In the genomic region with DNA sequence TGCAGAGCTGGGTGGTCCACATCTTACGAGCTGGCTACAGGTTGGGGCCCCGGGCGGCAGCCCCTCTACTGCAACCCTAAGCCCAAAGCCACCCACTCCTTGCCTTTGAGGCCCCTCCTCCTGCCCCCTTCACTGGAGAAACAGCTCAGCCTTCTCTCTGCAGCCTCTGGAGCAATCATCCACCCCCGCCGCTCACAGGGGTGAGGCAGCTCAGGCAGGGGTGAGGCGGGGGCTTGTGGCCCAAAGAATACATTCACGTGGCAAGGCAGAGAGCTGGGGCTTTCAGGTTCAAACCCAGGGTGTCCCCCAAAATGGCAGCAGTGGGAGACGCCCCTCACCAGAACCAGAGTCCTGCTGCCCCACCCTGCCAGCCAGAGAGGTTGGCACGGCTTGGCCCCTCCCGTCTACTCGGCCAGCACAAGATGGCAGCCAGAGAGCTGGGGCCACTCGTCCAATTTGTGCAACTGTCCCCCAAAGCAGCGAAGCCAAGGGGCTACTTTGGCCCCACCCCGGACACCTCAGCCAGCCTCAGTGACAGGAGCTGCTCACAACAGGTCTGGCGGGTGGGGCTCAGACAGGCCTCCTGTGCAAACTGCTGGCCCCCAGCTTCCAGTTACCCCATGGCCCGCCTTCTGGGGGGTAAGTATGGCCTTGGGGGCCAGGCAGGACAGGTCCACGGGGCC, we compare ENCODE assay signal across 1 cellular context.
TF ChIP-seq lines count a peak whose summit lies in the region.

No MANE protein-coding gene starts in this region.

TF ChIP-seq in HEK293, 187 proteins besides CTCF, POLR2A, EP300 and RAD21 (continued from another document):
- TF ChIP-seq, protein P1, sequence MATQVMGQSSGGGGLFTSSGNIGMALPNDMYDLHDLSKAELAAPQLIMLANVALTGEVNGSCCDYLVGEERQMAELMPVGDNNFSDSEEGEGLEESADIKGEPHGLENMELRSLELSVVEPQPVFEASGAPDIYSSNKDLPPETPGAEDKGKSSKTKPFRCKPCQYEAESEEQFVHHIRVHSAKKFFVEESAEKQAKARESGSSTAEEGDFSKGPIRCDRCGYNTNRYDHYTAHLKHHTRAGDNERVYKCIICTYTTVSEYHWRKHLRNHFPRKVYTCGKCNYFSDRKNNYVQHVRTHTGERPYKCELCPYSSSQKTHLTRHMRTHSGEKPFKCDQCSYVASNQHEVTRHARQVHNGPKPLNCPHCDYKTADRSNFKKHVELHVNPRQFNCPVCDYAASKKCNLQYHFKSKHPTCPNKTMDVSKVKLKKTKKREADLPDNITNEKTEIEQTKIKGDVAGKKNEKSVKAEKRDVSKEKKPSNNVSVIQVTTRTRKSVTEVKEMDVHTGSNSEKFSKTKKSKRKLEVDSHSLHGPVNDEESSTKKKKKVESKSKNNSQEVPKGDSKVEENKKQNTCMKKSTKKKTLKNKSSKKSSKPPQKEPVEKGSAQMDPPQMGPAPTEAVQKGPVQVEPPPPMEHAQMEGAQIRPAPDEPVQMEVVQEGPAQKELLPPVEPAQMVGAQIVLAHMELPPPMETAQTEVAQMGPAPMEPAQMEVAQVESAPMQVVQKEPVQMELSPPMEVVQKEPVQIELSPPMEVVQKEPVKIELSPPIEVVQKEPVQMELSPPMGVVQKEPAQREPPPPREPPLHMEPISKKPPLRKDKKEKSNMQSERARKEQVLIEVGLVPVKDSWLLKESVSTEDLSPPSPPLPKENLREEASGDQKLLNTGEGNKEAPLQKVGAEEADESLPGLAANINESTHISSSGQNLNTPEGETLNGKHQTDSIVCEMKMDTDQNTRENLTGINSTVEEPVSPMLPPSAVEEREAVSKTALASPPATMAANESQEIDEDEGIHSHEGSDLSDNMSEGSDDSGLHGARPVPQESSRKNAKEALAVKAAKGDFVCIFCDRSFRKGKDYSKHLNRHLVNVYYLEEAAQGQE (tag by site-specific recombination; IDR thresholded peaks at IDR 0.05), result no peak
- no peak for TF ChIP-seq HOXC10 (CRISPR knock-in tag; IDR thresholded peaks at IDR 0.05)
- TF ChIP-seq KLF17 (tag by site-specific recombination; IDR thresholded peaks at IDR 0.05), result peak; percentile 18; the same call in 1 of the 2 replicates
- TF ChIP-seq KLF16 (tag by site-specific recombination; IDR thresholded peaks at IDR 0.05), result no peak
- TF ChIP-seq ZXDB (tag by site-specific recombination; IDR thresholded peaks at IDR 0.05), result no peak
- TF ChIP-seq ZBTB17 (tag by site-specific recombination; IDR thresholded peaks at IDR 0.05), result 0 out of 2 replicates have a peak, but pooled peaks have one; percentile 30
- TF ChIP-seq BCL11A (tag by site-specific recombination; IDR thresholded peaks at IDR 0.05; ENCODE audit: low read depth), result no peak
- TF ChIP-seq ZNF843 (tag by site-specific recombination; IDR thresholded peaks at IDR 0.05), result no peak
- TF ChIP-seq, protein P2, sequence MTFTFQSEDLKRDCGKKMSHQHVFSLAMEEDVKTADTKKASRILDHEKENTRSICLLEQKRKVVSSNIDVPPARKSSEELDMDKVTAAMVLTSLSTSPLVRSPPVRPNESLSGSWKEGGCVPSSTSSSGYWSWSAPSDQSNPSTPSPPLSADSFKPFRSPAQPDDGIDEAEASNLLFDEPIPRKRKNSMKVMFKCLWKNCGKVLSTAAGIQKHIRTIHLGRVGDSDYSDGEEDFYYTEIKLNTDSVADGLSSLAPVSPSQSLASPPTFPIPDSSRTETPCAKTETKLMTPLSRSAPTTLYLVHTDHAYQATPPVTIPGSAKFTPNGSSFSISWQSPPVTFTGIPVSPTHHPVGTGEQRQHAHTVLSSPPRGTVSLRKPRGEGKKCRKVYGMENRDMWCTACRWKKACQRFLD (tag by site-specific recombination; IDR thresholded peaks at IDR 0.05), result no peak
- TF ChIP-seq, protein P3, sequence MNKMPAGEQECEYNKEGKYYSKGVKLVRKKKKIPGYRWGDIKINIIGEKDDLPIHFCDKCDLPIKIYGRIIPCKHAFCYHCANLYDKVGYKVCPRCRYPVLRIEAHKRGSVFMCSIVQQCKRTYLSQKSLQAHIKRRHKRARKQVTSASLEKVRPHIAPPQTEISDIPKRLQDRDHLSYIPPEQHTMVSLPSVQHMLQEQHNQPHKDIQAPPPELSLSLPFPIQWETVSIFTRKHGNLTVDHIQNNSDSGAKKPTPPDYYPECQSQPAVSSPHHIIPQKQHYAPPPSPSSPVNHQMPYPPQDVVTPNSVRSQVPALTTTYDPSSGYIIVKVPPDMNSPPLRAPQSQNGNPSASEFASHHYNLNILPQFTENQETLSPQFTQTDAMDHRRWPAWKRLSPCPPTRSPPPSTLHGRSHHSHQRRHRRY (tag by site-specific recombination; IDR thresholded peaks at IDR 0.05), result no peak
- no peak for TF ChIP-seq ZNF701 (tag by site-specific recombination; IDR thresholded peaks at IDR 0.05)
- TF ChIP-seq ZFHX2 (tag by site-specific recombination; conservative IDR thresholded peaks at IDR 0.05), result peak; percentile 74
- no peak for TF ChIP-seq ZNF398 (tag by site-specific recombination; IDR thresholded peaks at IDR 0.05)
- no peak for TF ChIP-seq ZNF571 (tag by site-specific recombination; IDR thresholded peaks at IDR 0.05)
- TF ChIP-seq KLF8 (tag by site-specific recombination; IDR thresholded peaks at IDR 0.05), result peak; percentile 41; the same call in 1 of the 2 replicates
- TF ChIP-seq, protein P4, sequence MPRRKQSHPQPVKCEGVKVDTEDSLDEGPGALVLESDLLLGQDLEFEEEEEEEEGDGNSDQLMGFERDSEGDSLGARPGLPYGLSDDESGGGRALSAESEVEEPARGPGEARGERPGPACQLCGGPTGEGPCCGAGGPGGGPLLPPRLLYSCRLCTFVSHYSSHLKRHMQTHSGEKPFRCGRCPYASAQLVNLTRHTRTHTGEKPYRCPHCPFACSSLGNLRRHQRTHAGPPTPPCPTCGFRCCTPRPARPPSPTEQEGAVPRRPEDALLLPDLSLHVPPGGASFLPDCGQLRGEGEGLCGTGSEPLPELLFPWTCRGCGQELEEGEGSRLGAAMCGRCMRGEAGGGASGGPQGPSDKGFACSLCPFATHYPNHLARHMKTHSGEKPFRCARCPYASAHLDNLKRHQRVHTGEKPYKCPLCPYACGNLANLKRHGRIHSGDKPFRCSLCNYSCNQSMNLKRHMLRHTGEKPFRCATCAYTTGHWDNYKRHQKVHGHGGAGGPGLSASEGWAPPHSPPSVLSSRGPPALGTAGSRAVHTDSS (tag by site-specific recombination; IDR thresholded peaks at IDR 0.05), result no peak
